ENCODE assay signal across 11 cellular contexts in the genomic region with DNA sequence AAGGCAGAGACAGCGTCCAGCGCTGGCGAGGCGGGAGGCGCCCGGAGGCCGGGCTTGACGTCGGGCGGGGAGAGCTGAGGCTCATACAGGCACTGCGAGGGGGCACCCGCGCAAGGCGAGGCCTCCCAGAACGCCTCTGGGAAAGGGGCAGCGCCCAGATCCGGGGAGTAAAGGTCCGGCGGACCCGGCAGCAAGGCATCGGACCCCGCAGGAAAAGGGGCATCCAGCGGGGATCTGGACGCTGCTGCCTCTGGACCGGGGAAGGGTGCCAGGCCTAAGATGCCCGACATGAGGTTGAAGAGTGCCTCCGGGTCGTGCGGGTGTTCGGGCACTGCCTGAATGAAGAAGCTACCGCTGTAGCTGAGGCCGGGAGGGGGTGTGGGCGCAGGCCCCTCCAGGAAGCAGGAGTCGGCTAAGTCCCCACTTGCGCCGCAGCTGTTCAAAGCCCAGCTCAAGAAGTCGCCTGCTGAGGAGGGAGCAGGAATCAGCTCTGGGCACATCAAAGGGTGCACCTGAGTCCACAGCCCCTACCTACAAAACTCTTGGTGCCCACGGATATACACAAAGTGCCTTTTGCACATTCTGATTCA. TPM values are rescaled to one million over a fixed set of nuclear protein-coding genes. Genes with fewer than 3 reads are reported as not detected.
DNase-seq lines count a peak whose midpoint lies in the region; ATAC-seq and TF ChIP-seq lines count a peak whose summit lies in the region.
"Had no signal": no experiment of that assay in that cellular context is flagged by ENCODE, and none has a peak within 500 bp of the region (broad histone marks: within the 10 kb centered on the region; RNA-seq: fewer than 3 reads in every experiment).

No MANE protein-coding gene starts in this region.

- peaks cover 14% of the 10 kb centered on the region for H3K4me1 Mint-ChIP-seq in activated naive CD4-positive, alpha-beta T cell treated with anti-CD3 and anti-CD28 coated beads for 36 hours (ENCODE audit: low read depth)

- H4K20me1 ChIP-seq in PC-9 (ENCODE audit: insufficient read depth), result no peaks in the 10 kb centered on the region; the same call in 1 of the 2 replicates

- H3K27ac ChIP-seq in PC-9 (no peak overlapping the region), spleen (no peak overlapping the region), lower lobe of right lung (no peak overlapping the region), sigmoid colon (no peak overlapping the region)
- H3K27ac ChIP-seq: adrenal gland, transverse colon had no signal

- peaks cover 14% of the 10 kb centered on the region; the same call in 1 of the 2 replicates for H3F3A ChIP-seq in PC-9 (ENCODE audit: insufficient read depth, low read depth)

- H3K4me1 ChIP-seq in PC-9 (replicated peaks; ENCODE audit: insufficient read depth) (0 out of 2 replicates have a peak, but pooled peaks cover 5% of the 10 kb centered on the region), endocrine pancreas (ENCODE audit: control insufficient read depth, insufficient read depth, low read length) (peaks cover 4% of the 10 kb centered on the region), spleen (peaks cover 20 to 37% (median 32%) of the 10 kb centered on the region in 6 donors), lower lobe of right lung (peaks cover 23% of the 10 kb centered on the region), sigmoid colon (peaks cover 0 to 30% (median 20%) of the 10 kb centered on the region in 4 donors)

- H3K27me3 Mint-ChIP-seq in activated naive CD4-positive, alpha-beta T cell treated with anti-CD3 and anti-CD28 coated beads for 36 hours (ENCODE audit: low read depth), result peaks cover 61% of the 10 kb centered on the region

- no peaks in the 10 kb centered on the region for H3K9me3 Mint-ChIP-seq in activated naive CD4-positive, alpha-beta T cell treated with anti-CD3 and anti-CD28 coated beads for 36 hours

- TSS peak; percentile 23 for BruUV-seq in PC-9 (replicated peaks; lab: Mats Ljungman, UMichigan)

- no peaks in the 10 kb centered on the region for H3K9me2 ChIP-seq in PC-9 (ENCODE audit: insufficient read depth)

- H3K4me3 ChIP-seq in PC-9 (no peak overlapping the region), endocrine pancreas (ENCODE audit: control insufficient read depth, insufficient read depth, low read length) (no peak overlapping the region), spleen (peak overlapping the region in 6 of 8 donors; percentile 15 to 73 (median 54)), lower lobe of right lung (no peak overlapping the region), sigmoid colon (no peak overlapping the region)

- H3K79me2 ChIP-seq in PC-9 (ENCODE audit: low read depth), result no peaks in the 10 kb centered on the region

- WGBS in spleen, 5 donors, result 3 to 12% (median 7%) methylated on average over 24 to 38 of the region's 38 CpGs
- 8 to 12% methylated on average over 38 of the region's 38 CpGs for WGBS in sigmoid colon, 2 donors

- H2AFZ ChIP-seq in PC-9, result no peak overlapping the region

- intact Hi-C loops in activated naive CD4-positive, alpha-beta T cell treated with anti-CD3 and anti-CD28 coated beads for 36 hours (cut with micrococcal nuclease), result loop anchor here (2.0 to 5.0 kb wide), 5 partner anchors 180 to 444 kb away; a partner anchor contains a TSS
- intact Hi-C loops in PC-9 (cut with micrococcal nuclease; ENCODE audit: unreplicated experiment) (no loop called here), spleen (cut with DNase I; ENCODE audit: low total_unique reads) (no loop called here), lower lobe of right lung (cut with DNase I) (no loop called here), sigmoid colon (cut with DNase I) (no loop called here)

- ATAC-seq in lower lobe of right lung, result no peak

- TF ChIP-seq POLR2A in spleen (IDR thresholded peaks at IDR 0.05), result no peak
- no peak for TF ChIP-seq POLR2A in sigmoid colon (IDR thresholded peaks at IDR 0.05)

- no peak overlapping the region for H3K27ac Mint-ChIP-seq in activated naive CD4-positive, alpha-beta T cell treated with anti-CD3 and anti-CD28 coated beads for 36 hours

- H3K27me3 ChIP-seq in PC-9 (ENCODE audit: insufficient read depth, low read depth) (peaks cover 28% of the 10 kb centered on the region), endocrine pancreas (ENCODE audit: control insufficient read depth, insufficient read depth, low read length) (no peaks in the 10 kb centered on the region), spleen (replicated peaks in 1 of 7) (peaks cover 8 to 95% (median 75%) of the 10 kb centered on the region in 7 donors), lower lobe of right lung (ENCODE audit: low read depth) (peaks cover 97% of the 10 kb centered on the region), sigmoid colon (peaks cover 40 to 96% (median 58%) of the 10 kb centered on the region in 3 donors)

- TF ChIP-seq EP300 in sigmoid colon (IDR thresholded peaks at IDR 0.05), result no peak

- H3K4me3 Mint-ChIP-seq in activated naive CD4-positive, alpha-beta T cell treated with anti-CD3 and anti-CD28 coated beads for 36 hours, result peak overlapping the region; percentile 67

- TF ChIP-seq CTCF in PC-9 (conservative IDR thresholded peaks at IDR 0.05), result no peak
- TF ChIP-seq CTCF in spleen (IDR thresholded peaks at IDR 0.05 in 8 of 11, conservative IDR thresholded peaks at IDR 0.05 in 3 of 11), result no peak
- TF ChIP-seq CTCF in lower lobe of right lung (IDR thresholded peaks at IDR 0.05), result no peak
- TF ChIP-seq CTCF in sigmoid colon (IDR thresholded peaks at IDR 0.05), result no peak

- POLR2A ChIA-PET in PC-9 (lab: Charles Lee; ENCODE audit: unreplicated experiment), result no interaction called here

- no peaks in the 10 kb centered on the region for H3K36me3 Mint-ChIP-seq in activated naive CD4-positive, alpha-beta T cell treated with anti-CD3 and anti-CD28 coated beads for 36 hours (ENCODE audit: low read depth)

- H3K36me3 ChIP-seq in PC-9 (ENCODE audit: low read depth) (no peaks in the 10 kb centered on the region), endocrine pancreas (ENCODE audit: control insufficient read depth, insufficient read depth, low read length) (no peaks in the 10 kb centered on the region), spleen (no peaks in the 10 kb centered on the region), lower lobe of right lung (no peaks in the 10 kb centered on the region), sigmoid colon (no peaks in the 10 kb centered on the region)
- H3K36me3 ChIP-seq: adrenal gland, transverse colon had no signal

- peak overlapping the region; percentile 38 for H3K9ac ChIP-seq in endocrine pancreas (ENCODE audit: control insufficient read depth, insufficient read depth, low read length)

- DNase-seq in activated naive CD4-positive, alpha-beta T cell treated with anti-CD3 and anti-CD28 coated beads for 36 hours, result no peak
- no peak for DNase-seq in activated naive CD4-positive, alpha-beta T cell treated with Interleukin-2 at 50 U/mL for 16 hours
- no peak for DNase-seq in PC-9
- DNase-seq in spleen, result no peak
- DNase-seq in lower lobe of right lung, result no peak
- DNase-seq in sigmoid colon, result no peak
- DNase-seq in dermis blood vessel endothelial cell, result no peak
- DNase-seq: adrenal gland, transverse colon had no signal

- no peak overlapping the region for H3K4me2 ChIP-seq in PC-9

- CTCF ChIA-PET in activated naive CD4-positive, alpha-beta T cell treated with anti-CD3 and anti-CD28 coated beads for 36 hours (lab: Charles Lee), result interaction anchor here (1.2 to 5.1 kb wide), 4 partner anchors 12 to 207 kb away, joined by 3 to 45 read pairs (median 6); no protein-coding TSS in a partner anchor
- CTCF ChIA-PET in PC-9 (lab: Charles Lee), result no interaction called here

- H3K9me3 ChIP-seq in PC-9 (ENCODE audit: insufficient read depth, low read depth), result no peaks in the 10 kb centered on the region
- H3K9me3 ChIP-seq in endocrine pancreas (ENCODE audit: control insufficient read depth, low read length), result no peaks in the 10 kb centered on the region
- H3K9me3 ChIP-seq in spleen, result peaks cover 0 to 5% (median 0%) of the 10 kb centered on the region in 8 donors
- H3K9me3 ChIP-seq in lower lobe of right lung, result no peaks in the 10 kb centered on the region
- no peaks in the 10 kb centered on the region for H3K9me3 ChIP-seq in sigmoid colon
- H3K9me3 ChIP-seq: adrenal gland, transverse colon had no signal

RNA-seq across cellular contexts. Expression of a gene that starts 0.9 kb away (rescaled TPM):
- under 1 TPM; 0.07 to 0.12 TPM for total RNA-seq in activated naive CD4-positive, alpha-beta T cell treated with anti-CD3 and anti-CD28 coated beads for 36 hours
- not detected in 2 replicates for total RNA-seq in PC-9 (2021)
- not detected for total RNA-seq in spleen
- polyA plus RNA-seq in spleen, result under 1 TPM in 2 of 3 donors, not detected in 1; 0.02 to 0.03 TPM
- not detected for total RNA-seq in lower lobe of right lung
- under 1 TPM in 1 of 4 donors, not detected in 3; 0.14 TPM for total RNA-seq in sigmoid colon
- under 1 TPM in 1 of 3 donors, not detected in 2; 0.07 TPM for polyA plus RNA-seq in sigmoid colon
- not detected in 2 replicates for total RNA-seq in dermis blood vessel endothelial cell
- total RNA-seq: OCI-LY7, transverse colon had no signal

RNA-seq across cellular contexts. Expression of a gene that starts 8.1 kb away (rescaled TPM):
- 10 to 100 TPM; 11.0 to 11.8 TPM for total RNA-seq in activated naive CD4-positive, alpha-beta T cell treated with anti-CD3 and anti-CD28 coated beads for 36 hours
- total RNA-seq in PC-9 (2021) (16.4 and 25.8 TPM in 2 replicates), spleen (10 to 100 TPM; 10.0 to 15.9 (median 13.3) TPM), lower lobe of right lung (2.9 TPM), sigmoid colon (1 to 10 TPM in 3 of 4 donors, under 1 TPM in 1; 0.55 to 2.9 (median 2.3) TPM), dermis blood vessel endothelial cell (0.19 and 0.34 TPM in 2 replicates)
- polyA plus RNA-seq in spleen (10 to 100 TPM in 1 of 3 donors, 1 to 10 TPM in 2; 4.8 to 11.3 (median 8.0) TPM), sigmoid colon (1 to 10 TPM in 1 of 3 donors, under 1 TPM in 2; under 0.01 to 4.4 (median 0.46) TPM)

RNA-seq across cellular contexts. Expression of a gene that starts 58.3 kb away (rescaled TPM):
- 100 to 1,000 TPM; 654 to 705 TPM for total RNA-seq in activated naive CD4-positive, alpha-beta T cell treated with anti-CD3 and anti-CD28 coated beads for 36 hours
- total RNA-seq in PC-9 (2021) (295 and 319 TPM in 2 replicates), spleen (100 to 1,000 TPM; 122 to 184 (median 148) TPM), lower lobe of right lung (151 TPM), sigmoid colon (100 to 1,000 TPM; 173 to 197 (median 188) TPM), dermis blood vessel endothelial cell (338 and 453 TPM in 2 replicates)
- polyA plus RNA-seq in spleen (100 to 1,000 TPM; 112 to 165 (median 152) TPM), sigmoid colon (100 to 1,000 TPM; 121 to 173 (median 148) TPM)

RNA-seq across cellular contexts. Expression of a gene that starts 59.4 kb away (rescaled TPM):
- total RNA-seq in activated naive CD4-positive, alpha-beta T cell treated with anti-CD3 and anti-CD28 coated beads for 36 hours, result 10 to 100 TPM; 10.1 to 10.2 TPM
- total RNA-seq in PC-9 (2021), result 8.9 and 9.4 TPM in 2 replicates
- 10 to 100 TPM; 12.8 to 27.1 (median 22.8) TPM for total RNA-seq in spleen
- polyA plus RNA-seq in spleen, result 10 to 100 TPM; 10.4 to 29.5 (median 21.0) TPM
- 14.8 TPM for total RNA-seq in lower lobe of right lung
- 10 to 100 TPM; 27.7 to 68.1 (median 38.6) TPM for total RNA-seq in sigmoid colon
- polyA plus RNA-seq in sigmoid colon, result 10 to 100 TPM; 30.3 to 57.1 (median 55.9) TPM
- total RNA-seq in dermis blood vessel endothelial cell, result 19.8 and 29.4 TPM in 2 replicates

Comparison
In these comparisons a context has a peak if more than half of its experiments do, and no peak if none do; other contexts are left out.
1. H3K4me3 ChIP-seq: peak in spleen (6 of 8); none in PC-9 (single experiment), endocrine pancreas (single experiment), lower lobe of right lung (single experiment) and sigmoid colon (0 of 4).